Comparison of ENCODE assay signal across 13 cellular contexts in genomic region chr21:45641480-45642035, GRCh38. TPM values are rescaled to one million over a fixed set of nuclear protein-coding genes. Genes with fewer than 3 reads are reported as not detected.
A peak's percentile ranks its signal among the peaks of the same experiment; 100 is the strongest.
DNase-seq lines count a peak whose midpoint lies in the region; ATAC-seq lines count a peak whose summit lies in the region.
"Had no signal": no experiment of that assay in that cellular context is flagged by ENCODE, and none has a peak within 500 bp of the region (broad histone marks: within the 10 kb centered on the region; RNA-seq: fewer than 3 reads in every experiment).

No MANE protein-coding gene starts in this region.

- no peak overlapping the region for H3K27ac Mint-ChIP-seq in activated T-helper 2 cell treated with anti-CD3 and anti-CD28 coated beads, Interferon-gamma antibody, Interleukin-2, Interleukin-4, amounts not matched to agents 10 μg/mL and 5 μg/mL and 100 μg/mL, durations not matched to agents 14 hours and 24 hours and 36 hours
- H3K27ac Mint-ChIP-seq: stimulated activated naive CD8-positive, alpha-beta T cell treated with anti-CD3 and anti-CD28 coated beads, Interleukin-15, Interleukin-2, amounts not matched to agents 100 ng/mL and 50 ng/mL, for 24 hours had no signal

- intact Hi-C loops in activated T-helper 2 cell treated with anti-CD3 and anti-CD28 coated beads, Interferon-gamma antibody, Interleukin-2, Interleukin-4, amounts not matched to agents 10 μg/mL and 5 μg/mL and 100 μg/mL, durations not matched to agents 14 hours and 24 hours and 36 hours (cut with micrococcal nuclease), result loop anchor here (5.0 to 10.0 kb wide), 2 partner anchors 354 to 827 kb away; partner anchors contain the start of genes POFUT2 and SUMO3

- H3K27me3 Mint-ChIP-seq in activated T-helper 2 cell treated with anti-CD3 and anti-CD28 coated beads, Interferon-gamma antibody, Interleukin-2, Interleukin-4, amounts not matched to agents 10 μg/mL and 5 μg/mL and 100 μg/mL, durations not matched to agents 14 hours and 24 hours and 36 hours (ENCODE audit: low read depth), result peaks cover 9% of the 10 kb centered on the region

- ATAC-seq in HG03439 (IDR thresholded peaks at IDR 0.05; ENCODE audit: unreplicated experiment), result no peak
- no peak for ATAC-seq in HG03159 (IDR thresholded peaks at IDR 0.05; ENCODE audit: unreplicated experiment)
- ATAC-seq: body of pancreas, HCT116 had no signal

- peak overlapping the region; percentile 37 for H3K4me3 Mint-ChIP-seq in activated T-helper 2 cell treated with anti-CD3 and anti-CD28 coated beads, Interferon-gamma antibody, Interleukin-2, Interleukin-4, amounts not matched to agents 10 μg/mL and 5 μg/mL and 100 μg/mL, durations not matched to agents 14 hours and 24 hours and 36 hours (ENCODE audit: low read depth)
- H3K4me3 Mint-ChIP-seq: stimulated activated naive CD8-positive, alpha-beta T cell treated with anti-CD3 and anti-CD28 coated beads, Interleukin-15, Interleukin-2, amounts not matched to agents 100 ng/mL and 50 ng/mL, for 24 hours had no signal

- H3K36me3 Mint-ChIP-seq in activated T-helper 2 cell treated with anti-CD3 and anti-CD28 coated beads, Interferon-gamma antibody, Interleukin-2, Interleukin-4, amounts not matched to agents 10 μg/mL and 5 μg/mL and 100 μg/mL, durations not matched to agents 14 hours and 24 hours and 36 hours (ENCODE audit: low read depth), result no peaks in the 10 kb centered on the region

- peak; percentile 9 for DNase-seq in Daoy (ENCODE audit: low read depth)
- no peak for DNase-seq in activated T-helper 2 cell treated with anti-CD3 and anti-CD28 coated beads, Interferon-gamma antibody, Interleukin-2, Interleukin-4, amounts not matched to agents 10 μg/mL and 5 μg/mL and 100 μg/mL, durations not matched to agents 14 hours and 24 hours and 36 hours (ENCODE audit: low spot score)
- no peak for DNase-seq in cortex of kidney (lab: John Stamatoyannopoulos, UW)
- DNase-seq in AML-193 (lab: John Stamatoyannopoulos, UW), result no peak
- DNase-seq: DND-41, mammary epithelial cell had no signal

- H3K4me2 ChIP-seq in BLaER1 treated with 17β-estradiol and CSF1 and Interleukin-3, amounts not matched to agents 10 nM and 100 nM, result peak overlapping the region; percentile 75 to 97 (median 88)

- no peaks in the 10 kb centered on the region for H3K9me3 ChIP-seq in BLaER1 treated with 17β-estradiol and CSF1 and Interleukin-3, amounts not matched to agents 10 nM and 100 nM (replicated peaks in 1 of 11)
- H3K9me3 ChIP-seq in mucosa of rectum (ENCODE audit: control insufficient read depth in 2 of 2, low read length in 2 of 2), result no peaks in the 10 kb centered on the region
- H3K9me3 ChIP-seq: body of pancreas had no signal

- no peak overlapping the region for H3K4me3 ChIP-seq in BLaER1 treated with 17β-estradiol and CSF1 and Interleukin-3, amounts not matched to agents 10 nM and 100 nM
- H3K4me3 ChIP-seq in mucosa of rectum (ENCODE audit: low read length in 2 of 2), result no peak overlapping the region
- H3K4me3 ChIP-seq: body of pancreas had no signal

- no peaks in the 10 kb centered on the region for H3K27me3 ChIP-seq in BLaER1 treated with 17β-estradiol and CSF1 and Interleukin-3, amounts not matched to agents 10 nM and 100 nM
- peaks cover 6 to 12% of the 10 kb centered on the region in 2 donors for H3K27me3 ChIP-seq in mucosa of rectum (ENCODE audit: control insufficient read depth in 2 of 2, insufficient read depth in 2 of 2, low read length in 2 of 2)
- H3K27me3 ChIP-seq: body of pancreas had no signal

- H4K20me1 ChIP-seq in BLaER1 treated with 17β-estradiol and CSF1 and Interleukin-3, amounts not matched to agents 10 nM and 100 nM, result peaks cover 5 to 36% (median 26%) of the 10 kb centered on the region in 11 experiments; a peak in 19 of 22 replicates

- H3K27ac ChIP-seq in BLaER1 treated with 17β-estradiol and CSF1 and Interleukin-3, amounts not matched to agents 10 nM and 100 nM, result peak overlapping the region in 7 of 11 experiments; percentile 47 to 75 (median 63); a peak in 13 of 22 replicates
- peak overlapping the region; percentile 29 to 63 for H3K27ac ChIP-seq in mucosa of rectum (ENCODE audit: low read depth in 2 of 2, low read length in 2 of 2)
- H3K27ac ChIP-seq: body of pancreas had no signal

- peaks cover 13% of the 10 kb centered on the region for H3K4me1 Mint-ChIP-seq in activated T-helper 2 cell treated with anti-CD3 and anti-CD28 coated beads, Interferon-gamma antibody, Interleukin-2, Interleukin-4, amounts not matched to agents 10 μg/mL and 5 μg/mL and 100 μg/mL, durations not matched to agents 14 hours and 24 hours and 36 hours (ENCODE audit: low read depth)

- peak overlapping the region in 7 of 11 experiments; percentile 22 to 68 (median 60); a peak in 12 of 22 replicates for H3K9ac ChIP-seq in BLaER1 treated with 17β-estradiol and CSF1 and Interleukin-3, amounts not matched to agents 10 nM and 100 nM
- H3K9ac ChIP-seq in mucosa of rectum (ENCODE audit: low read depth in 1 of 2, low read length in 2 of 2), result no peak overlapping the region

- peaks cover 41 to 74% (median 71%) of the 10 kb centered on the region in 10 experiments for H3K4me1 ChIP-seq in BLaER1 treated with 17β-estradiol and CSF1 and Interleukin-3, amounts not matched to agents 10 nM and 100 nM
- peaks cover 4 to 5% of the 10 kb centered on the region in 2 donors for H3K4me1 ChIP-seq in mucosa of rectum (ENCODE audit: control insufficient read depth in 2 of 2, insufficient read depth in 2 of 2, low read length in 2 of 2)
- H3K4me1 ChIP-seq: body of pancreas had no signal

- no peaks in the 10 kb centered on the region for H3K9me3 Mint-ChIP-seq in activated T-helper 2 cell treated with anti-CD3 and anti-CD28 coated beads, Interferon-gamma antibody, Interleukin-2, Interleukin-4, amounts not matched to agents 10 μg/mL and 5 μg/mL and 100 μg/mL, durations not matched to agents 14 hours and 24 hours and 36 hours
- H3K9me3 Mint-ChIP-seq: stimulated activated naive CD8-positive, alpha-beta T cell treated with anti-CD3 and anti-CD28 coated beads, Interleukin-15, Interleukin-2, amounts not matched to agents 100 ng/mL and 50 ng/mL, for 24 hours had no signal

- peaks cover 0 to 3% (median 0%) of the 10 kb centered on the region in 11 experiments; a peak in 2 of 22 replicates for H3K36me3 ChIP-seq in BLaER1 treated with 17β-estradiol and CSF1 and Interleukin-3, amounts not matched to agents 10 nM and 100 nM
- no peaks in the 10 kb centered on the region for H3K36me3 ChIP-seq in mucosa of rectum (ENCODE audit: control insufficient read depth in 2 of 2, insufficient read depth in 2 of 2, low read length in 2 of 2)

RNA-seq across cellular contexts. Expression of gene PCBP3, which starts 2.0 kb away (rescaled TPM):
- total RNA-seq in Daoy (2014; rRNA removed; shearing (Covaris generic)), result 2.1 and 8.1 TPM in 2 replicates
- 6.9 and 8.2 TPM in 2 replicates for total RNA-seq in activated T-helper 2 cell treated with anti-CD3 and anti-CD28 coated beads, Interferon-gamma antibody, Interleukin-2, Interleukin-4, amounts not matched to agents 10 μg/mL and 5 μg/mL and 100 μg/mL, durations not matched to agents 14 hours and 24 hours and 36 hours

Comparison
In these comparisons a context has a peak if more than half of its experiments do, and no peak if none do; other contexts are left out.
1. H3K9ac ChIP-seq: peak in BLaER1 treated with 17β-estradiol and CSF1 and Interleukin-3, amounts not matched to agents 10 nM and 100 nM (7 of 11); none in mucosa of rectum (0 of 2).